ENCODE assay signal across 9 cellular contexts in the genomic region with DNA sequence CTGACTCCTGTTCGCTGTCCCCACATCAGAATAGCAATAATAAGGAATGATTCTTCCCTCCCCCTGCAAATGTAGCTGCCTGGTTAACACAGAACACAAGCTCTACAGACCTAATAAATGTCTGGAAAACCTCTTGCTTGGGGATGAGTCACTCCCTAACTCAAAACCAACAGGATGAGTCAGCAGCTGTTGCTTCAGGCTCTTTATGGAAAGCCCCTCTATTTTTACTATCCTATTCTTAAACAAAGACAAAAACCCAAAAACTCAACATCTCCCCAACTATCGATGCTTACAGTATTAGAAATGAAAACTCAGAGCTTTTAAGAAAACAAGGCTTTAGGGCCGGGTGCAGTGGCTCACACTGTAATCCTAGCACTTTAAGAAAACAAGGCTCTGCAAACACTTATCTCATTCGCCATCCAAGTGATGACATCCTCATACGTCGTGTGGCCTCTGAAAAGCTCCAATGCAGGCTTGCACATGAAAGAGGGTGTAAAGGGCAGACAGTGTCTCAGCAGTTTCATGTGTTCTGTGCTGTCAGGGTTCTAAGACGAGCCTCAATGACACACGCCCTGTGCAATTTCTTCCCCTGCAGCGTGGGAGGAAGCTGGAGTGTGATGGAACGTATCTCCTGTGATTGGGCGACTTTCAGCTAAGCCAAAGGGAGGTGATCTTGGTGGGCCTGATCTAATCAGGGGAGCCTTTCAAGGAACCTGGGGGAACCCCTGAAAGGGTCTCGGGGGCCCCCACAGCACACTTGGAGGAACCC.
DNase-seq lines count a peak whose midpoint lies in the region; ATAC-seq and TF ChIP-seq lines count a peak whose summit lies in the region.
"Had no signal": no experiment of that assay in that cellular context is flagged by ENCODE, and none has a peak within 500 bp of the region (broad histone marks: within the 10 kb centered on the region; RNA-seq: fewer than 3 reads in every experiment).

No MANE protein-coding gene starts in this region.

- peak overlapping the region; percentile 81 for H3K27ac ChIP-seq in epithelial cell of prostate
- H3K27ac ChIP-seq in substantia nigra (ENCODE audit: low read depth, low read length, poor library complexity, severe bottlenecking), result peak overlapping the region; percentile 1

- no peaks in the 10 kb centered on the region for H3K27me3 Mint-ChIP-seq in activated CD4-positive, alpha-beta memory T cell treated with anti-CD3 and anti-CD28 coated beads for 36 hours
- H3K27me3 Mint-ChIP-seq in nephron progenitor cell (ENCODE audit: low read depth, poor library complexity), result peaks cover 3% of the 10 kb centered on the region
- H3K27me3 Mint-ChIP-seq: IgD-negative memory B cell had no signal

- intact Hi-C loops in activated CD4-positive, alpha-beta memory T cell treated with anti-CD3 and anti-CD28 coated beads for 36 hours (cut with micrococcal nuclease), result loop anchor here (1.0 to 10.0 kb wide), 7 partner anchors 15 to 357 kb away; partner anchors contain the start of gene GNA12

- in situ Hi-C loops in ACHN (cut with HindIII; ENCODE audit: low pct_ligation_motif_present, low pct_unique_long_range_greater_than_20kb, low sequenced_read_pairs), result no loop called here

- peaks cover 47% of the 10 kb centered on the region for H3K4me1 Mint-ChIP-seq in activated CD4-positive, alpha-beta memory T cell treated with anti-CD3 and anti-CD28 coated beads for 36 hours (ENCODE audit: low read depth)
- H3K4me1 Mint-ChIP-seq in nephron progenitor cell, result peaks cover 64% of the 10 kb centered on the region

- H3K27ac Mint-ChIP-seq in activated CD4-positive, alpha-beta memory T cell treated with anti-CD3 and anti-CD28 coated beads for 36 hours, result peak overlapping the region; percentile 96
- H3K27ac Mint-ChIP-seq in nephron progenitor cell, result peak overlapping the region; percentile 89

- peak overlapping the region; percentile 57 for H3K4me3 Mint-ChIP-seq in activated CD4-positive, alpha-beta memory T cell treated with anti-CD3 and anti-CD28 coated beads for 36 hours
- H3K4me3 Mint-ChIP-seq in nephron progenitor cell, result no peak overlapping the region
- H3K4me3 Mint-ChIP-seq: IgD-negative memory B cell had no signal

- H3K36me3 Mint-ChIP-seq in activated CD4-positive, alpha-beta memory T cell treated with anti-CD3 and anti-CD28 coated beads for 36 hours, result peaks cover 20% of the 10 kb centered on the region
- peaks cover 74% of the 10 kb centered on the region for H3K36me3 Mint-ChIP-seq in nephron progenitor cell (ENCODE audit: low read depth)

- H3K9me3 Mint-ChIP-seq in activated CD4-positive, alpha-beta memory T cell treated with anti-CD3 and anti-CD28 coated beads for 36 hours, result no peaks in the 10 kb centered on the region
- peaks cover 22% of the 10 kb centered on the region for H3K9me3 Mint-ChIP-seq in nephron progenitor cell

- POLR2A ChIA-PET in activated CD4-positive, alpha-beta memory T cell treated with anti-CD3 and anti-CD28 coated beads for 36 hours (lab: Charles Lee), result interaction anchor here (0.7 to 1.6 kb wide), 10 partner anchors 15 to 352 kb away, joined by 3 to 13 read pairs (median 4); no protein-coding TSS in a partner anchor

- CTCF ChIA-PET in activated CD4-positive, alpha-beta memory T cell treated with anti-CD3 and anti-CD28 coated beads for 36 hours (lab: Charles Lee), result interaction anchor here (0.6 to 3.3 kb wide), 7 partner anchors 12 to 63 kb away, joined by 3 to 30 read pairs (median 7); no protein-coding TSS in a partner anchor

- TF ChIP-seq CTCF in nephron progenitor cell (IDR thresholded peaks at IDR 0.05), result no peak

- DNase-seq in ACHN, result peak; percentile 97
- peak; percentile 78 to 90 for DNase-seq in NCI-H446 (lab: John Stamatoyannopoulos, UW)
- DNase-seq in activated CD4-positive, alpha-beta memory T cell treated with anti-CD3 and anti-CD28 coated beads for 36 hours, result peak; percentile 93
- DNase-seq in epithelial cell of prostate (ENCODE audit: low read depth, low spot score), result peak; percentile 97
- DNase-seq in nephron progenitor cell, result no peak
- DNase-seq in substantia nigra (lab: John Stamatoyannopoulos, UW), result peak in 3 of 49 donors; percentile 34 to 45 (median 41)

- ATAC-seq in GM18517 (IDR thresholded peaks at IDR 0.05; ENCODE audit: unreplicated experiment) (peak; percentile 73), HG02973 (IDR thresholded peaks at IDR 0.05; ENCODE audit: unreplicated experiment) (peak; percentile 67)
